21 cellular contexts compared by ENCODE assay signal in genomic region chr6:43665376-43665775, GRCh38. TPM values are rescaled to one million over a fixed set of nuclear protein-coding genes. Genes with fewer than 3 reads are reported as not detected.
DNase-seq lines count a peak whose midpoint lies in the region; ATAC-seq, FAIRE-seq and TF ChIP-seq lines count a peak whose summit lies in the region.
"Had no signal": no experiment of that assay in that cellular context is flagged by ENCODE, and none has a peak within 500 bp of the region (broad histone marks: within the 10 kb centered on the region; RNA-seq: fewer than 3 reads in every experiment).

No MANE protein-coding gene starts in this region.

- H3K27ac Mint-ChIP-seq in CD14-positive monocyte: no peak overlapping the region
- H3K27ac Mint-ChIP-seq: activated CD4-positive, alpha-beta T cell treated with anti-CD3 and anti-CD28 coated beads, Interleukin-2, amount 10 ng/mL, durations not matched to agents 7 days and 5 days; activated T-helper 2 cell treated with anti-CD3 and anti-CD28 coated beads, Interferon-gamma antibody, Interleukin-2, Interleukin-4, amounts not matched to agents 10 μg/mL and 5 μg/mL and 100 μg/mL, durations not matched to agents 14 hours and 24 hours and 36 hours; natural killer cell treated with Interleukin-12 subunit alpha and Interleukin-12 subunit beta and Interleukin-15 and Interleukin-18, amount 100 ng/mL, for 72 hours; type B pancreatic cell had no signal

- no peak for ATAC-seq in HepG2
- ATAC-seq in GM21390 (IDR thresholded peaks at IDR 0.05; ENCODE audit: unreplicated experiment): no peak
- ATAC-seq in GM18520 (IDR thresholded peaks at IDR 0.05; ENCODE audit: unreplicated experiment): no peak
- ATAC-seq: A549; natural killer cell treated with Interleukin-12 subunit alpha and Interleukin-12 subunit beta and Interleukin-15 and Interleukin-18, amount 100 ng/mL, for 72 hours; Panc1; stimulated activated naive CD8-positive, alpha-beta T cell treated with anti-CD3 and anti-CD28 coated beads, Interleukin-15, amount 100 ng/mL, for 72 hours had no signal

- no peak for TF ChIP-seq RAD21 in HepG2 (CRISPR knock-in tag; IDR thresholded peaks at IDR 0.05)

- H4K20me1 ChIP-seq in HepG2 (ENCODE audit: insufficient read depth, low read length): no peaks in the 10 kb centered on the region

- H3K4me3 ChIP-seq in SJCRH30 (no peak overlapping the region), HepG2 (replicated peaks in 1 of 3; ENCODE audit: insufficient read depth in 1 of 3, low read depth in 2 of 3, low read length in 3 of 3) (no peak overlapping the region)
- H3K4me3 ChIP-seq: A549 had no signal

- H3K27ac ChIP-seq in SJCRH30 (peak overlapping the region; percentile 61), HepG2 (ENCODE audit: extremely low read length, insufficient read depth, low read length) (no peak overlapping the region)
- H3K27ac ChIP-seq: A549, C4-2B had no signal

- H3K79me2 ChIP-seq in HepG2 (ENCODE audit: insufficient read depth, low read length): no peaks in the 10 kb centered on the region

- peaks cover 0 to 12% (median 8%) of the 10 kb centered on the region in 7 donors for H3K9me3 Mint-ChIP-seq in CD14-positive monocyte
- H3K9me3 Mint-ChIP-seq: activated CD4-positive, alpha-beta T cell treated with anti-CD3 and anti-CD28 coated beads, Interleukin-2, amount 10 ng/mL, durations not matched to agents 7 days and 5 days; natural killer cell treated with Interleukin-12 subunit alpha and Interleukin-12 subunit beta and Interleukin-15 and Interleukin-18, amount 100 ng/mL, for 72 hours; stimulated activated naive CD8-positive, alpha-beta T cell treated with anti-CD3 and anti-CD28 coated beads, Interleukin-15, amount 100 ng/mL, for 72 hours; type B pancreatic cell had no signal

- no peaks in the 10 kb centered on the region for H3K9me3 ChIP-seq in SJCRH30 (replicated peaks)
- 0 out of 2 replicates have a peak, but pooled peaks cover 4% of the 10 kb centered on the region for H3K9me3 ChIP-seq in HepG2 (ENCODE audit: low read length)
- H3K9me3 ChIP-seq: A549 had no signal

- FAIRE-seq in HepG2 (lab: Jason Lieb, UNC): no peak
- FAIRE-seq: A549, HTR-8/SVneo had no signal

- CTCF ChIA-PET in HepG2 (lab: Yijun Ruan, JAX; ENCODE audit: low intra/inter-chr PET ratio, low total read pairs): no interaction called here

- peaks cover 5 to 11% of the 10 kb centered on the region in 2 donors for H3K36me3 Mint-ChIP-seq in CD14-positive monocyte
- H3K36me3 Mint-ChIP-seq: natural killer cell treated with Interleukin-12 subunit alpha and Interleukin-12 subunit beta and Interleukin-15 and Interleukin-18, amount 100 ng/mL, for 72 hours; type B pancreatic cell had no signal

- H3K4me2 ChIP-seq in HepG2 (ENCODE audit: low read depth, low read length): no peak overlapping the region
- H3K4me2 ChIP-seq: A549 had no signal

- no TSS peak for BruUV-seq in HepG2 (replicated peaks; lab: Mats Ljungman, UMichigan)

- TF ChIP-seq EP300 in HepG2 (IDR thresholded peaks at IDR 0.05; ENCODE audit: low read depth in 2 of 2, low read length in 2 of 2) (no peak), HepG2 (CRISPR knock-in tag; IDR thresholded peaks at IDR 0.05; ENCODE audit: borderline replicate concordance) (no peak)

- TF ChIP-seq POLR2A in HepG2 (IDR thresholded peaks at IDR 0.05; ENCODE audit: insufficient read depth in 1 of 2, low read depth in 2 of 2, low read length in 2 of 2): peak in 1 of 2 experiments; percentile 25; a peak in 1 of 4 replicates

- peaks cover 16% of the 10 kb centered on the region for H3K4me1 Mint-ChIP-seq in CD14-positive monocyte

- DNase-seq in AG08395 (ENCODE audit: low spot score) (peak; percentile 25), HS-5 (ENCODE audit: low read depth) (peak; percentile 63), SJCRH30 (peak; percentile 65 to 77), HepG2 (ENCODE audit: low spot score) (no peak), NCI-H2227 (lab: John Stamatoyannopoulos, UW; ENCODE audit: unreplicated experiment) (no peak), CD14-positive monocyte (ENCODE audit: low spot score) (no peak)
- DNase-seq: activated CD4-positive, alpha-beta T cell treated with anti-CD3 and anti-CD28 coated beads, Interleukin-2, amount 10 ng/mL, durations not matched to agents 7 days and 5 days; foreskin melanocyte; mesenchymal stem cell; NCI-H146; posterior cingulate gyrus; stimulated activated naive CD8-positive, alpha-beta T cell treated with anti-CD3 and anti-CD28 coated beads, Interleukin-15, amount 100 ng/mL, for 72 hours had no signal

- H2AFZ ChIP-seq in HepG2 (ENCODE audit: low read length): no peak overlapping the region

- H3K36me3 ChIP-seq in SJCRH30 (no peaks in the 10 kb centered on the region), HepG2 (replicated peaks in 1 of 2; ENCODE audit: control insufficient read depth in 1 of 2, insufficient read depth in 2 of 2, low read length in 2 of 2) (no peaks in the 10 kb centered on the region)

- in situ Hi-C loops in HepG2 (cut with HindIII; ENCODE audit: extremely low pct_ligation_motif_present, low pct_unique_long_range_greater_than_20kb): loop anchor here (5.0 kb wide), 1 partner anchor 412 kb away; no protein-coding TSS in a partner anchor

- H3K4me1 ChIP-seq in SJCRH30 (peaks cover 29% of the 10 kb centered on the region), HepG2 (ENCODE audit: insufficient read depth, low read length) (peaks cover 42% of the 10 kb centered on the region)

- 20% methylated on average over 1 of the region's 1 CpG for WGBS in HepG2 (ENCODE audit: low lambda C conversion rate)

- intact Hi-C loops in HepG2 (cut with micrococcal nuclease; ENCODE audit: unreplicated experiment): loop anchor here (5.0 to 10.0 kb wide), 3 partner anchors 61 to 187 kb away; no protein-coding TSS in a partner anchor
- intact Hi-C loops in CD14-positive monocyte (cut with micrococcal nuclease): loop anchor here (5.0 kb wide), 4 partner anchors 97 to 282 kb away; partner anchors contain the start of gene VEGFA (in 1 of the 2)

- H3K4me3 Mint-ChIP-seq in CD14-positive monocyte: no peak overlapping the region
- H3K4me3 Mint-ChIP-seq: activated CD4-positive, alpha-beta T cell treated with anti-CD3 and anti-CD28 coated beads, Interleukin-2, amount 10 ng/mL, durations not matched to agents 7 days and 5 days; natural killer cell treated with Interleukin-12 subunit alpha and Interleukin-12 subunit beta and Interleukin-15 and Interleukin-18, amount 100 ng/mL, for 72 hours; stimulated activated naive CD8-positive, alpha-beta T cell treated with anti-CD3 and anti-CD28 coated beads, Interleukin-15, amount 100 ng/mL, for 72 hours; type B pancreatic cell had no signal

- POLR2A ChIA-PET in HepG2 (lab: Yijun Ruan, JAX): interaction anchor here (1.0 to 1.6 kb wide), 2 partner anchors 21 to 36 kb away, joined by 4 to 5 read pairs; no protein-coding TSS in a partner anchor

- H3K27me3 ChIP-seq in SJCRH30 (no peaks in the 10 kb centered on the region), HepG2 (ENCODE audit: control insufficient read depth in 1 of 2, insufficient read depth in 2 of 2, low read length in 2 of 2) (peaks cover 2 to 27% of the 10 kb centered on the region in 2 experiments; a peak in 4 of 5 replicates)

- TF ChIP-seq CTCF in HepG2 (CRISPR knock-in tag; IDR thresholded peaks at IDR 0.05): no peak
- TF ChIP-seq CTCF in CD14-positive monocyte (IDR thresholded peaks at IDR 0.05): no peak

- H3K9ac ChIP-seq in HepG2 (ENCODE audit: insufficient read depth, low read depth, low read length): no peak overlapping the region

- H3K27me3 Mint-ChIP-seq in CD14-positive monocyte (ENCODE audit: low read depth in 3 of 3): peaks cover 11 to 17% (median 15%) of the 10 kb centered on the region in 3 donors
- H3K27me3 Mint-ChIP-seq: activated CD4-positive, alpha-beta T cell treated with anti-CD3 and anti-CD28 coated beads, Interleukin-2, amount 10 ng/mL, durations not matched to agents 7 days and 5 days; natural killer cell treated with Interleukin-12 subunit alpha and Interleukin-12 subunit beta and Interleukin-15 and Interleukin-18, amount 100 ng/mL, for 72 hours; stimulated activated naive CD8-positive, alpha-beta T cell treated with anti-CD3 and anti-CD28 coated beads, Interleukin-15, amount 100 ng/mL, for 72 hours; type B pancreatic cell had no signal

RNA-seq across cellular contexts. Expression of gene RSPH9, which starts 20.5 kb away (rescaled TPM):
- not detected in 2 replicates for total RNA-seq in SJCRH30 (2014; rRNA removed; shearing (Covaris generic))
- total RNA-seq in HepG2 (2016; rRNA removed; fragmentation: Illumina TruSeq; extraction: Trizol): 0.04 TPM in 1 of 2 replicates, not detected in the other
- not detected in 2 replicates for total RNA-seq in HepG2 (2016; cell fraction: cytosol; rRNA removed; fragmentation: Illumina TruSeq; extraction: Trizol; ENCODE audit: low read depth)
- not detected in 2 replicates for total RNA-seq in HepG2 (2016; cell fraction: insoluble cytoplasmic fraction; rRNA removed; fragmentation: Illumina TruSeq; extraction: Trizol)
- not detected in 2 replicates for total RNA-seq in HepG2 (2016; cell fraction: membrane; rRNA removed; fragmentation: Illumina TruSeq; extraction: Trizol)
- not detected in 2 replicates for total RNA-seq in HepG2 (2016; cell fraction: nucleus; rRNA removed; fragmentation: Illumina TruSeq; extraction: Trizol)
- not detected in 2 replicates for polyA plus RNA-seq in HepG2 (2011; rRNA removed)
- not detected in 2 replicates for polyA plus RNA-seq in HepG2 (2011; cell fraction: cytosol; rRNA removed)
- 0.10 TPM in 1 of 2 replicates, not detected in the other for polyA plus RNA-seq in HepG2 (2011; cell fraction: nucleus; rRNA removed)
- 0.15 and 0.40 TPM in 2 replicates for polyA plus RNA-seq in HepG2 (2012)
- polyA plus RNA-seq in HepG2 (2016; cell fraction: cytosol; fragmentation: Illumina TruSeq; extraction: Trizol; ENCODE audit: low read depth): not detected in 2 replicates
- polyA plus RNA-seq in HepG2 (2016; cell fraction: insoluble cytoplasmic fraction; fragmentation: Illumina TruSeq; extraction: Trizol; ENCODE audit: low read depth): not detected in 2 replicates
- not detected in 2 replicates for polyA plus RNA-seq in HepG2 (2016; cell fraction: membrane; fragmentation: Illumina TruSeq; extraction: Trizol; ENCODE audit: low read depth)
- polyA plus RNA-seq in HepG2 (2016; cell fraction: nucleus; fragmentation: Illumina TruSeq; extraction: Trizol; ENCODE audit: insufficient read depth, low read depth): not detected in 2 replicates
- not detected in 2 replicates for polyA minus RNA-seq in HepG2 (2011; rRNA and poly(A)+ RNA removed; ENCODE audit: low replicate concordance)
- polyA minus RNA-seq in HepG2 (2011; cell fraction: cytosol; rRNA and poly(A)+ RNA removed): not detected in 2 replicates
- polyA minus RNA-seq in HepG2 (2011; cell fraction: nucleus; rRNA and poly(A)+ RNA removed): not detected in 2 replicates
- polyA plus RNA-seq in CD14-positive monocyte: under 1 TPM; 0.13 to 0.52 TPM
- total RNA-seq: activated CD4-positive, alpha-beta T cell treated with anti-CD3 and anti-CD28 coated beads, Interleukin-2, amount 10 ng/mL, durations not matched to agents 7 days and 5 days; activated T-helper 2 cell treated with anti-CD3 and anti-CD28 coated beads, Interferon-gamma antibody, Interleukin-2, Interleukin-4, amounts not matched to agents 10 μg/mL and 5 μg/mL and 100 μg/mL, durations not matched to agents 14 hours and 24 hours and 36 hours; natural killer cell treated with Interleukin-12 subunit alpha and Interleukin-12 subunit beta and Interleukin-15 and Interleukin-18, amount 100 ng/mL, for 72 hours had no signal

RNA-seq across cellular contexts. Expression of gene MRPS18A, which starts 22.2 kb away (rescaled TPM):
- total RNA-seq in SJCRH30 (2014; rRNA removed; shearing (Covaris generic)): 51.6 and 54.7 TPM in 2 replicates
- total RNA-seq in HepG2 (2016; rRNA removed; fragmentation: Illumina TruSeq; extraction: Trizol): 89.1 and 100 TPM in 2 replicates
- 51.0 and 53.1 TPM in 2 replicates for total RNA-seq in HepG2 (2016; cell fraction: cytosol; rRNA removed; fragmentation: Illumina TruSeq; extraction: Trizol; ENCODE audit: low read depth)
- total RNA-seq in HepG2 (2016; cell fraction: insoluble cytoplasmic fraction; rRNA removed; fragmentation: Illumina TruSeq; extraction: Trizol): 92.0 and 115 TPM in 2 replicates
- 52.2 and 52.5 TPM in 2 replicates for total RNA-seq in HepG2 (2016; cell fraction: membrane; rRNA removed; fragmentation: Illumina TruSeq; extraction: Trizol)
- total RNA-seq in HepG2 (2016; cell fraction: nucleus; rRNA removed; fragmentation: Illumina TruSeq; extraction: Trizol): 44.5 and 50.5 TPM in 2 replicates
- 87.8 and 102 TPM in 2 replicates for polyA plus RNA-seq in HepG2 (2011; rRNA removed)
- 108 and 150 TPM in 2 replicates for polyA plus RNA-seq in HepG2 (2011; cell fraction: cytosol; rRNA removed)
- polyA plus RNA-seq in HepG2 (2011; cell fraction: nucleus; rRNA removed): 43.7 and 43.9 TPM in 2 replicates
- polyA plus RNA-seq in HepG2 (2012): 56.6 and 66.1 TPM in 2 replicates
- polyA plus RNA-seq in HepG2 (2016; cell fraction: cytosol; fragmentation: Illumina TruSeq; extraction: Trizol; ENCODE audit: low read depth): 59.0 and 63.6 TPM in 2 replicates
- polyA plus RNA-seq in HepG2 (2016; cell fraction: insoluble cytoplasmic fraction; fragmentation: Illumina TruSeq; extraction: Trizol; ENCODE audit: low read depth): 121 and 138 TPM in 2 replicates
- polyA plus RNA-seq in HepG2 (2016; cell fraction: membrane; fragmentation: Illumina TruSeq; extraction: Trizol; ENCODE audit: low read depth): 49.5 and 50.7 TPM in 2 replicates
- polyA plus RNA-seq in HepG2 (2016; cell fraction: nucleus; fragmentation: Illumina TruSeq; extraction: Trizol; ENCODE audit: insufficient read depth, low read depth): 49.3 and 56.1 TPM in 2 replicates
- polyA minus RNA-seq in HepG2 (2011; rRNA and poly(A)+ RNA removed; ENCODE audit: low replicate concordance): 146 and 147 TPM in 2 replicates
- 32.4 and 35.6 TPM in 2 replicates for polyA minus RNA-seq in HepG2 (2011; cell fraction: cytosol; rRNA and poly(A)+ RNA removed)
- 65.1 and 66.4 TPM in 2 replicates for polyA minus RNA-seq in HepG2 (2011; cell fraction: nucleus; rRNA and poly(A)+ RNA removed)
- polyA plus RNA-seq in CD14-positive monocyte: 10 to 100 TPM; 41.4 to 45.3 TPM

RNA-seq across cellular contexts. Expression of gene MAD2L1BP, which starts 29.7 kb away (rescaled TPM):
- 28.0 and 34.4 TPM in 2 replicates for total RNA-seq in SJCRH30 (2014; rRNA removed; shearing (Covaris generic))
- total RNA-seq in HepG2 (2016; rRNA removed; fragmentation: Illumina TruSeq; extraction: Trizol): 54.2 and 69.8 TPM in 2 replicates
- total RNA-seq in HepG2 (2016; cell fraction: cytosol; rRNA removed; fragmentation: Illumina TruSeq; extraction: Trizol; ENCODE audit: low read depth): 19.9 and 20.6 TPM in 2 replicates
- 51.2 and 74.6 TPM in 2 replicates for total RNA-seq in HepG2 (2016; cell fraction: insoluble cytoplasmic fraction; rRNA removed; fragmentation: Illumina TruSeq; extraction: Trizol)
- total RNA-seq in HepG2 (2016; cell fraction: membrane; rRNA removed; fragmentation: Illumina TruSeq; extraction: Trizol): 31.1 and 31.4 TPM in 2 replicates
- total RNA-seq in HepG2 (2016; cell fraction: nucleus; rRNA removed; fragmentation: Illumina TruSeq; extraction: Trizol): 23.1 and 28.7 TPM in 2 replicates
- polyA plus RNA-seq in HepG2 (2011; rRNA removed) (55.5 and 57.8 TPM in 2 replicates), CD14-positive monocyte (10 to 100 TPM; 17.3 to 26.5 TPM)
- 66.7 and 73.3 TPM in 2 replicates for polyA plus RNA-seq in HepG2 (2011; cell fraction: cytosol; rRNA removed)
- 28.1 and 41.3 TPM in 2 replicates for polyA plus RNA-seq in HepG2 (2011; cell fraction: nucleus; rRNA removed)
- 25.3 and 25.7 TPM in 2 replicates for polyA plus RNA-seq in HepG2 (2012)
- 6.9 and 7.7 TPM in 2 replicates for polyA plus RNA-seq in HepG2 (2016; cell fraction: cytosol; fragmentation: Illumina TruSeq; extraction: Trizol; ENCODE audit: low read depth)
- polyA plus RNA-seq in HepG2 (2016; cell fraction: insoluble cytoplasmic fraction; fragmentation: Illumina TruSeq; extraction: Trizol; ENCODE audit: low read depth): 65.0 and 72.9 TPM in 2 replicates
- 10.2 and 12.3 TPM in 2 replicates for polyA plus RNA-seq in HepG2 (2016; cell fraction: membrane; fragmentation: Illumina TruSeq; extraction: Trizol; ENCODE audit: low read depth)
- polyA plus RNA-seq in HepG2 (2016; cell fraction: nucleus; fragmentation: Illumina TruSeq; extraction: Trizol; ENCODE audit: insufficient read depth, low read depth): 46.3 and 54.1 TPM in 2 replicates
- 61.4 and 71.9 TPM in 2 replicates for polyA minus RNA-seq in HepG2 (2011; rRNA and poly(A)+ RNA removed; ENCODE audit: low replicate concordance)
- 21.1 and 25.8 TPM in 2 replicates for polyA minus RNA-seq in HepG2 (2011; cell fraction: cytosol; rRNA and poly(A)+ RNA removed)
- 13.6 and 19.1 TPM in 2 replicates for polyA minus RNA-seq in HepG2 (2011; cell fraction: nucleus; rRNA and poly(A)+ RNA removed)

RNA-seq across cellular contexts. Expression of gene GTPBP2, which starts 36.3 kb away (rescaled TPM):
- total RNA-seq in SJCRH30 (2014; rRNA removed; shearing (Covaris generic)): 43.4 and 58.1 TPM in 2 replicates
- total RNA-seq in HepG2 (2016; rRNA removed; fragmentation: Illumina TruSeq; extraction: Trizol): 12.6 and 26.9 TPM in 2 replicates
- total RNA-seq in HepG2 (2016; cell fraction: cytosol; rRNA removed; fragmentation: Illumina TruSeq; extraction: Trizol; ENCODE audit: low read depth): 7.3 and 7.5 TPM in 2 replicates
- total RNA-seq in HepG2 (2016; cell fraction: insoluble cytoplasmic fraction; rRNA removed; fragmentation: Illumina TruSeq; extraction: Trizol): 12.6 and 27.4 TPM in 2 replicates
- 12.6 and 13.7 TPM in 2 replicates for total RNA-seq in HepG2 (2016; cell fraction: membrane; rRNA removed; fragmentation: Illumina TruSeq; extraction: Trizol)
- total RNA-seq in HepG2 (2016; cell fraction: nucleus; rRNA removed; fragmentation: Illumina TruSeq; extraction: Trizol): 33.1 and 38.3 TPM in 2 replicates
- polyA plus RNA-seq in HepG2 (2011; rRNA removed): 88.2 and 125 TPM in 2 replicates
- polyA plus RNA-seq in HepG2 (2011; cell fraction: cytosol; rRNA removed): 63.6 and 70.6 TPM in 2 replicates
- 320 and 379 TPM in 2 replicates for polyA plus RNA-seq in HepG2 (2011; cell fraction: nucleus; rRNA removed)
- polyA plus RNA-seq in HepG2 (2012): 47.9 and 57.6 TPM in 2 replicates
- polyA plus RNA-seq in HepG2 (2016; cell fraction: cytosol; fragmentation: Illumina TruSeq; extraction: Trizol; ENCODE audit: low read depth): 3.6 and 4.1 TPM in 2 replicates
- 14.0 and 17.9 TPM in 2 replicates for polyA plus RNA-seq in HepG2 (2016; cell fraction: insoluble cytoplasmic fraction; fragmentation: Illumina TruSeq; extraction: Trizol; ENCODE audit: low read depth)
- polyA plus RNA-seq in HepG2 (2016; cell fraction: membrane; fragmentation: Illumina TruSeq; extraction: Trizol; ENCODE audit: low read depth): 9.7 and 10.2 TPM in 2 replicates
- 87.7 and 90.6 TPM in 2 replicates for polyA plus RNA-seq in HepG2 (2016; cell fraction: nucleus; fragmentation: Illumina TruSeq; extraction: Trizol; ENCODE audit: insufficient read depth, low read depth)
- 115 and 123 TPM in 2 replicates for polyA minus RNA-seq in HepG2 (2011; rRNA and poly(A)+ RNA removed; ENCODE audit: low replicate concordance)
- polyA minus RNA-seq in HepG2 (2011; cell fraction: cytosol; rRNA and poly(A)+ RNA removed): 22.8 and 31.0 TPM in 2 replicates
- polyA minus RNA-seq in HepG2 (2011; cell fraction: nucleus; rRNA and poly(A)+ RNA removed): 91.9 and 126 TPM in 2 replicates
- polyA plus RNA-seq in CD14-positive monocyte: 1 to 10 TPM; 3.6 to 4.9 TPM

Comparison
In these comparisons a context has a peak if more than half of its experiments do, and no peak if none do; other contexts are left out.
1. DNase-seq: peak in AG08395 (single experiment), HS-5 (single experiment) and SJCRH30 (2 of 2); none in HepG2 (single experiment), NCI-H2227 (single experiment) and CD14-positive monocyte (single experiment).